ENCODE assay signal across 17 cellular contexts in genomic region chr5:125604104-125604503, GRCh38.
DNase-seq lines count a peak whose midpoint lies in the region; ATAC-seq and TF ChIP-seq lines count a peak whose summit lies in the region.
"Had no signal": no experiment of that assay in that cellular context is flagged by ENCODE, and none has a peak within 500 bp of the region (broad histone marks: within the 10 kb centered on the region; RNA-seq: fewer than 3 reads in every experiment).

No MANE protein-coding gene starts in this region.

- H3K14ac ChIP-seq in mesenchymal stem cell (ENCODE audit: low read length in 2 of 2) = no peak overlapping the region

- no peak overlapping the region for H4K8ac ChIP-seq in mesenchymal stem cell (ENCODE audit: low read length)

- no peak overlapping the region for H3K4me2 ChIP-seq in mesenchymal stem cell (ENCODE audit: low read length, poor library complexity, severe bottlenecking)
- H3K4me2 ChIP-seq: BLaER1 treated with 17β-estradiol and CSF1 and Interleukin-3, amounts not matched to agents 10 nM and 100 nM had no signal

- no peak overlapping the region for H3K4me3 ChIP-seq in HEK293 (ENCODE audit: low read depth, low read length)
- H3K4me3 ChIP-seq in RWPE2 (ENCODE audit: severe bottlenecking) = no peak overlapping the region
- H3K4me3 ChIP-seq in fibroblast of mammary gland (ENCODE audit: control insufficient read depth, low read depth, low read length) = no peak overlapping the region
- H3K4me3 ChIP-seq in mesenchymal stem cell (ENCODE audit: insufficient read depth in 1 of 2, low read depth in 1 of 2, low read length in 2 of 2) = no peak overlapping the region
- H3K4me3 ChIP-seq in lower leg skin (ENCODE audit: low read depth, poor library complexity, severe bottlenecking) = no peak overlapping the region
- H3K4me3 ChIP-seq: BLaER1 treated with 17β-estradiol and CSF1 and Interleukin-3, amounts not matched to agents 10 nM and 100 nM had no signal

- no peak overlapping the region for H2AK5ac ChIP-seq in mesenchymal stem cell (ENCODE audit: low read length, severe bottlenecking)

- no peak overlapping the region for H3K9ac ChIP-seq in mesenchymal stem cell (ENCODE audit: low read length)
- H3K9ac ChIP-seq: BLaER1 treated with 17β-estradiol and CSF1 and Interleukin-3, amounts not matched to agents 10 nM and 100 nM had no signal

- no peak overlapping the region for H2BK5ac ChIP-seq in mesenchymal stem cell (ENCODE audit: low read depth, low read length, poor library complexity, severe bottlenecking)

- H3K23ac ChIP-seq in mesenchymal stem cell (ENCODE audit: low read length in 2 of 2) = no peak overlapping the region

- H3K4me1 ChIP-seq in HEK293 (ENCODE audit: control insufficient read depth, insufficient read depth, low read length) = no peaks in the 10 kb centered on the region
- H3K4me1 ChIP-seq in RWPE2 (ENCODE audit: insufficient read depth, poor library complexity, severe bottlenecking) = no peaks in the 10 kb centered on the region
- H3K4me1 ChIP-seq in mesenchymal stem cell (ENCODE audit: control insufficient read depth, insufficient read depth, low read depth, low read length) = no peaks in the 10 kb centered on the region
- H3K4me1 ChIP-seq: BLaER1 treated with 17β-estradiol and CSF1 and Interleukin-3, amounts not matched to agents 10 nM and 100 nM had no signal

- peak; percentile 44; the same call in 1 of the 3 replicates for ATAC-seq in RWPE2 (ENCODE audit: low read depth)

- TF ChIP-seq CTCF in HEK293 (tag by site-specific recombination; IDR thresholded peaks at IDR 0.05) (no peak), RWPE2 (IDR thresholded peaks at IDR 0.05; ENCODE audit: poor library complexity, severe bottlenecking) (no peak), fibroblast of mammary gland (conservative IDR thresholded peaks at IDR 0.05; ENCODE audit: control insufficient read depth, insufficient read depth, low read depth, low read length) (no peak), lower leg skin (IDR thresholded peaks at IDR 0.05) (no peak)

- H3K36me3 ChIP-seq in HEK293 (ENCODE audit: control insufficient read depth in 2 of 2, insufficient read depth in 1 of 2, low read length in 2 of 2) (no peaks in the 10 kb centered on the region), RWPE2 (ENCODE audit: low read depth) (no peaks in the 10 kb centered on the region), mesenchymal stem cell (ENCODE audit: control insufficient read depth in 1 of 2, insufficient read depth in 2 of 2, low read depth in 1 of 2, low read length in 2 of 2) (no peaks in the 10 kb centered on the region)
- H3K36me3 ChIP-seq: BLaER1 treated with 17β-estradiol and CSF1 and Interleukin-3, amounts not matched to agents 10 nM and 100 nM had no signal

- no peak overlapping the region for H3K27ac ChIP-seq in HEK293 (ENCODE audit: extremely low read depth, low read depth, low read length)
- no peak overlapping the region for H3K27ac ChIP-seq in RWPE2 (ENCODE audit: poor library complexity, severe bottlenecking)
- H3K27ac ChIP-seq in mesenchymal stem cell (ENCODE audit: low read length, poor library complexity, severe bottlenecking) = no peak overlapping the region
- no peak overlapping the region for H3K27ac ChIP-seq in substantia nigra (ENCODE audit: low read depth, low read length, poor library complexity, severe bottlenecking)
- H3K27ac ChIP-seq: BLaER1 treated with 17β-estradiol and CSF1 and Interleukin-3, amounts not matched to agents 10 nM and 100 nM; HL-60 had no signal

- no peaks in the 10 kb centered on the region for H3K9me3 ChIP-seq in HEK293 (ENCODE audit: control insufficient read depth, insufficient read depth, low read depth, low read length)
- no peaks in the 10 kb centered on the region for H3K9me3 ChIP-seq in RWPE2 (ENCODE audit: severe bottlenecking)
- no peaks in the 10 kb centered on the region for H3K9me3 ChIP-seq in mesenchymal stem cell (ENCODE audit: control insufficient read depth, low read length)
- H3K9me3 ChIP-seq: BLaER1 treated with 17β-estradiol and CSF1 and Interleukin-3, amounts not matched to agents 10 nM and 100 nM had no signal

- no peak overlapping the region for H2BK120ac ChIP-seq in mesenchymal stem cell (ENCODE audit: low read depth, low read length)

- H3K27me3 ChIP-seq in RWPE2 (ENCODE audit: insufficient read depth, poor library complexity, severe bottlenecking) (no peaks in the 10 kb centered on the region), mesenchymal stem cell (ENCODE audit: control insufficient read depth in 1 of 2, insufficient read depth in 1 of 2, low read length in 2 of 2) (no peaks in the 10 kb centered on the region)
- H3K27me3 ChIP-seq: BLaER1 treated with 17β-estradiol and CSF1 and Interleukin-3, amounts not matched to agents 10 nM and 100 nM had no signal

- CTCF ChIA-PET in HEK293 (lab: Yijun Ruan, JAX) = no interaction called here

- H2BK12ac ChIP-seq in mesenchymal stem cell (ENCODE audit: low read length in 2 of 2) = no peak overlapping the region

- POLR2A ChIA-PET in HEK293 (lab: Yijun Ruan, JAX) = no interaction called here

- TF ChIP-seq POLR2A in lower leg skin (IDR thresholded peaks at IDR 0.05) = no peak

- no peak for DNase-seq in RWPE2 (ENCODE audit: low spot score)
- DNase-seq in fibroblast of mammary gland (ENCODE audit: low read depth) = peak; percentile 48
- DNase-seq in mesenchymal stem cell = peak; percentile 44
- DNase-seq in activated effector memory CD4-positive, alpha-beta T cell treated with anti-CD3 and anti-CD28 coated beads, Interleukin-2, amount 50 U/mL, for 16 hours = no peak
- no peak for DNase-seq in lower leg skin (ENCODE audit: low spot score in 2 of 2)
- no peak for DNase-seq in substantia nigra (lab: John Stamatoyannopoulos, UW)
- no peak for DNase-seq in T-helper 1 cell
- DNase-seq: ACHN; Calu3; CD4-positive, CD25-positive, alpha-beta regulatory T cell; DMS 273 treated with DMSO at 0.1 percent for 48 hours; GOT3; H9; HFFc6 had no signal

- H2AFZ ChIP-seq in mesenchymal stem cell (ENCODE audit: low read depth, low read length) = no peak overlapping the region

- intact Hi-C loops in lower leg skin (cut with DNase I; ENCODE audit: low total_unique reads) = no loop called here

- WGBS in mesenchymal stem cell = 100% methylated on average over 1 of the region's 3 CpGs
- WGBS in lower leg skin, 2 donors = 88 to 92% methylated on average over 3 of the region's 3 CpGs

- H2BK15ac ChIP-seq in mesenchymal stem cell (ENCODE audit: low read depth, poor library complexity, severe bottlenecking) = no peak overlapping the region

- no peaks in the 10 kb centered on the region for H3K79me1 ChIP-seq in mesenchymal stem cell (replicated peaks; ENCODE audit: low read length, poor library complexity, severe bottlenecking)

- no peak overlapping the region for H3K18ac ChIP-seq in mesenchymal stem cell (ENCODE audit: low read depth in 1 of 2, low read length in 2 of 2)

- H3K4ac ChIP-seq in mesenchymal stem cell (ENCODE audit: low read depth in 1 of 2, low read length in 2 of 2) = no peak overlapping the region

- H4K91ac ChIP-seq in mesenchymal stem cell (ENCODE audit: low read length) = no peak overlapping the region

TF ChIP-seq in HEK293, 187 proteins besides CTCF, POLR2A, EP300 and RAD21:
- TF ChIP-seq ZNF791 (tag by site-specific recombination; IDR thresholded peaks at IDR 0.05) (no peak), ZNF792 (tag by site-specific recombination; IDR thresholded peaks at IDR 0.05) (no peak), SCRT1 (tag by site-specific recombination; IDR thresholded peaks at IDR 0.05; ENCODE audit: borderline replicate concordance) (no peak), ZNF280C (tag by site-specific recombination; IDR thresholded peaks at IDR 0.05) (no peak), ZNF629 (tag by site-specific recombination; IDR thresholded peaks at IDR 0.05) (peak; percentile 42), ELK4 (IDR thresholded peaks at IDR 0.05; ENCODE audit: borderline replicate concordance, low read depth, low read length) (no peak), KLF10 (tag by site-specific recombination; IDR thresholded peaks at IDR 0.05) (no peak), ZBTB21 (tag by site-specific recombination; IDR thresholded peaks at IDR 0.05) (peak; percentile 26; the same call in 1 of the 2 replicates)

Comparison
In these comparisons a context has a peak if more than half of its experiments do, and no peak if none do; other contexts are left out.
1. DNase-seq: peak in fibroblast of mammary gland (single experiment) and mesenchymal stem cell (single experiment); none in RWPE2 (single experiment), activated effector memory CD4-positive, alpha-beta T cell treated with anti-CD3 and anti-CD28 coated beads, Interleukin-2, amount 50 U/mL, for 16 hours (single experiment), lower leg skin (0 of 2), substantia nigra (0 of 49) and T-helper 1 cell (0 of 5).